Comparison of ENCODE assay signal across 8 cellular contexts in genomic region chr1:36924282-36924791, GRCh38.
DNase-seq lines count a peak whose midpoint lies in the region; ATAC-seq and TF ChIP-seq lines count a peak whose summit lies in the region.

No MANE protein-coding gene starts in this region.

- no peak overlapping the region for H3K27ac Mint-ChIP-seq in glutamatergic neuron (ENCODE audit: unreplicated experiment)

- H3K4me3 Mint-ChIP-seq in glutamatergic neuron (ENCODE audit: unreplicated experiment), result no peak overlapping the region

- ATAC-seq in left ventricle myocardium superior (peak; percentile 61), HG02798 (IDR thresholded peaks at IDR 0.05; ENCODE audit: poor library complexity, unreplicated experiment) (no peak)

- no peak for TF ChIP-seq CTCF in glutamatergic neuron (IDR thresholded peaks at IDR 0.05; ENCODE audit: partially characterized antibody, unreplicated experiment)

- DNase-seq in DMS 273 (lab: John Stamatoyannopoulos, UW; ENCODE audit: unreplicated experiment) (peak; percentile 89), DMS 273 treated with DMSO at 0.1 percent for 48 hours (lab: John Stamatoyannopoulos, UW) (no peak), NAMALWA (ENCODE audit: low spot score) (peak; percentile 71), activated T-cell treated with anti-CD3 and anti-CD28 coated beads for 48 hours (ENCODE audit: low read depth) (peak; percentile 23), left ventricle myocardium superior (peak; percentile 63), glutamatergic neuron (no peak)
- peak; percentile 8 for DNase-seq in stimulated activated CD4-positive, alpha-beta T cell treated with anti-CD3 and anti-CD28 coated beads, Interleukin-12 subunit alpha, Interleukin-12 subunit beta, amount 100 ng/mL, for 4 hours

- peaks cover 31% of the 10 kb centered on the region for H3K4me1 Mint-ChIP-seq in glutamatergic neuron (ENCODE audit: low read depth, unreplicated experiment)

- H3K36me3 Mint-ChIP-seq in glutamatergic neuron (ENCODE audit: unreplicated experiment), result no peaks in the 10 kb centered on the region

- H3K9me3 Mint-ChIP-seq in glutamatergic neuron (ENCODE audit: unreplicated experiment), result peaks cover 12% of the 10 kb centered on the region

- H3K27me3 Mint-ChIP-seq in glutamatergic neuron (ENCODE audit: unreplicated experiment), result peaks cover 2% of the 10 kb centered on the region

- intact Hi-C loops in left ventricle myocardium superior (cut with micrococcal nuclease), result no loop called here

Comparison
In these comparisons a context has a peak if more than half of its experiments do, and no peak if none do; other contexts are left out.
1. DNase-seq: peak in DMS 273 (single experiment), NAMALWA (single experiment), activated T-cell treated with anti-CD3 and anti-CD28 coated beads for 48 hours (single experiment), left ventricle myocardium superior (single experiment) and stimulated activated CD4-positive, alpha-beta T cell treated with anti-CD3 and anti-CD28 coated beads, Interleukin-12 subunit alpha, Interleukin-12 subunit beta, amount 100 ng/mL, for 4 hours (single experiment); none in DMS 273 treated with DMSO at 0.1 percent for 48 hours (single experiment) and glutamatergic neuron (single experiment).